Comparison of ENCODE assay signal across 8 cellular contexts in the genomic region with DNA sequence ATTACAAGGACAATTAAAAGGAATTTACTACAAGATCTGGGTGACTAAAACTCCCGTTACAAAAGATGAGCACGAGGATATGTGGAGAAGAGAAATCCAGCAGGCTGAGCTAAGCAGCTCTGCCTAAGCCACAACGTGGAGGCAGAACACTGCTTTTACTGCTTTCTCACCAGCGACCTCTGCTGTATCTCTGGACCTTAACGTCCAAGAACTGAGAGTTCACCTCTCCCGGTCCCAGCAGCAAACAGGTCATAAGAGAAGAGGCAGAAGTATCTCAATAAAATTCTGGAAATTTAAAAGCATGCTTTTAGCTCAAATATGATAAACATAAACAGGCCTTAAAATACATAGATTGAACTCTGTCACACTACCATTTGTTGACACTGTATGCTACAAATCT.
DNase-seq lines count a peak whose midpoint lies in the region; FAIRE-seq and TF ChIP-seq lines count a peak whose summit lies in the region.

No MANE protein-coding gene starts in this region.

- H3K27me3 ChIP-seq in H1 (replicated peaks in 1 of 4; ENCODE audit: control insufficient read depth in 3 of 4, extremely low read depth in 1 of 4, insufficient read depth in 3 of 4, low read length in 3 of 4) (no peaks in the 10 kb centered on the region), sigmoid colon (no peaks in the 10 kb centered on the region)

- H3K4me3 ChIP-seq in NB4 (ENCODE audit: low read depth, low read length) = no peak overlapping the region
- H3K4me3 ChIP-seq in H1 (ENCODE audit: extremely low read depth in 1 of 4, insufficient read depth in 2 of 4, low read depth in 3 of 4, low read length in 4 of 4) = no peak overlapping the region
- no peak overlapping the region for H3K4me3 ChIP-seq in sigmoid colon

- H2BK12ac ChIP-seq in H1 (ENCODE audit: low read depth, low read length) = no peak overlapping the region

- H3K4me1 ChIP-seq in H1 (replicated peaks in 1 of 4; ENCODE audit: control insufficient read depth in 3 of 4, insufficient read depth in 4 of 4, low read length in 3 of 4) = peaks cover 0 to 4% (median 2%) of the 10 kb centered on the region in 4 experiments; a peak in 4 of 7 replicates
- H3K4me1 ChIP-seq in sigmoid colon = no peaks in the 10 kb centered on the region

- no peak overlapping the region for H3K9ac ChIP-seq in H1 (replicated peaks in 1 of 4; ENCODE audit: extremely low read depth in 1 of 4, low read depth in 3 of 4, low read length in 3 of 4)

- no peak for TF ChIP-seq POLR2A in NB4 (IDR thresholded peaks at IDR 0.05; ENCODE audit: extremely low read depth, insufficient read length)
- TF ChIP-seq POLR2A in H1 (IDR thresholded peaks at IDR 0.05; ENCODE audit: control extremely low read depth in 1 of 2, low read depth in 2 of 2, low read length in 2 of 2) = no peak
- no peak for TF ChIP-seq POLR2A in sigmoid colon (IDR thresholded peaks at IDR 0.05)

- intact Hi-C loops in sigmoid colon (cut with DNase I) = no loop called here

- DNase-seq in NCI-H526 (lab: John Stamatoyannopoulos, UW) (peak; percentile 15 to 54), NCI-H526 treated with DMSO at 0.1 percent for 48 hours (lab: John Stamatoyannopoulos, UW) (no peak), NB4 (ENCODE audit: low read depth) (peak; percentile 60), H1 (ENCODE audit: low read depth in 1 of 2, low spot score in 2 of 2) (no peak), mucosa of gallbladder (ENCODE audit: low spot score) (peak; percentile 24), T-helper 9 cell (no peak), sigmoid colon (no peak), cortex of kidney (lab: John Stamatoyannopoulos, UW) (no peak)

- WGBS in H1 (ENCODE audit: extremely low coverage in 1 of 2, insufficient coverage in 1 of 2, insufficient read length in 1 of 2, insufficient replicate concordance in 2 of 2, low coverage in 1 of 2, low lambda C conversion rate in 2 of 2, missing lambda C conversion rate in 1 of 2), 2 experiments = 34% methylated on average over 6 of the region's 6 CpGs; no CpG with 5 or more reads in 1 of the 2 experiments
- WGBS in sigmoid colon, 2 donors = 26 to 37% methylated on average over 6 of the region's 6 CpGs

- TF ChIP-seq RAD21 in H1 (IDR thresholded peaks at IDR 0.05 in 1 of 2, conservative IDR thresholded peaks at IDR 0.05 in 1 of 2; ENCODE audit: low read depth in 2 of 2, low read length in 2 of 2) = peak; percentile 45 to 63

- H3K56ac ChIP-seq in H1 (replicated peaks; ENCODE audit: insufficient read length, low read depth, low read length) = no peak overlapping the region

- POLR2A ChIA-PET in H1 (lab: Charles Lee; ENCODE audit: partially characterized antibody) = interaction anchor here (1.3 kb wide), 1 partner anchor 17 kb away, joined by 3 read pairs; no protein-coding TSS in a partner anchor

- H3K23me2 ChIP-seq in H1 (ENCODE audit: low read depth, low read length) = no peaks in the 10 kb centered on the region

- TF ChIP-seq CTCF in NB4 (IDR thresholded peaks at IDR 0.05; ENCODE audit: low read depth, low read length) (peak; percentile 62), H1 (IDR thresholded peaks at IDR 0.05; ENCODE audit: control extremely low read depth in 1 of 3, insufficient read depth in 1 of 3, low read depth in 1 of 3, low read length in 3 of 3) (peak; percentile 35 to 72 (median 67)), sigmoid colon (IDR thresholded peaks at IDR 0.05) (peak in 2 of 4 experiments; percentile 15 to 37)

- TF ChIP-seq EP300 in H1 (IDR thresholded peaks at IDR 0.05; ENCODE audit: borderline replicate concordance in 1 of 2, low read depth in 2 of 2, low read length in 2 of 2) (no peak), sigmoid colon (IDR thresholded peaks at IDR 0.05) (no peak)

- H2BK120ac ChIP-seq in H1 (replicated peaks; ENCODE audit: low read depth, low read length) = no peak overlapping the region

- H3K79me1 ChIP-seq in H1 (ENCODE audit: low read depth, low read length) = no peaks in the 10 kb centered on the region

- H3K27ac ChIP-seq in H1 (ENCODE audit: low read depth, low read length) = no peak overlapping the region
- H3K27ac ChIP-seq in sigmoid colon = no peak overlapping the region

- no peak overlapping the region for H2BK20ac ChIP-seq in H1 (ENCODE audit: low read length)

- H2BK5ac ChIP-seq in H1 (ENCODE audit: low read depth, low read length) = no peak overlapping the region

- no peak overlapping the region for H2AK5ac ChIP-seq in H1 (ENCODE audit: low read depth, low read length)

- H3K36me3 ChIP-seq in H1 (ENCODE audit: control insufficient read depth in 2 of 4, insufficient read depth in 4 of 4, low read length in 3 of 4) (peaks cover 0 to 14% (median 5%) of the 10 kb centered on the region in 4 experiments; a peak in 5 of 8 replicates), sigmoid colon (peaks cover 0 to 22% (median 2%) of the 10 kb centered on the region in 4 donors)

- H2BK15ac ChIP-seq in H1 (ENCODE audit: low read length) = no peak overlapping the region

- no peak overlapping the region for H4K8ac ChIP-seq in H1 (ENCODE audit: extremely low read depth, insufficient read depth, low read length)

- peaks cover 0 to 3% of the 10 kb centered on the region in 2 experiments; a peak in 1 of 4 replicates for H3K79me2 ChIP-seq in H1 (ENCODE audit: control insufficient read depth in 1 of 2, insufficient read depth in 2 of 2, low read length in 2 of 2)

- H3K4ac ChIP-seq in H1 (replicated peaks; ENCODE audit: insufficient read length, low read depth, low read length) = no peak overlapping the region

- H4K91ac ChIP-seq in H1 (replicated peaks; ENCODE audit: insufficient read length, low read length) = no peak overlapping the region

- CTCF ChIA-PET in H1 (lab: Charles Lee; ENCODE audit: partially characterized antibody) = interaction anchor here (0.7 to 2.0 kb wide), 16 partner anchors 10 to 645 kb away, joined by 3 to 13 read pairs (median 4); no protein-coding TSS in a partner anchor

- peak; percentile 98 for FAIRE-seq in H1 (lab: Jason Lieb, UNC)

- no peak overlapping the region for H4K5ac ChIP-seq in H1 (ENCODE audit: insufficient read length, low read depth, low read length)

- no peak overlapping the region for H3K4me2 ChIP-seq in H1 (ENCODE audit: insufficient read depth in 1 of 2, low read depth in 2 of 2, low read length in 2 of 2)

- H3K9me3 ChIP-seq in H1 (ENCODE audit: insufficient read depth in 2 of 2, low read depth in 1 of 2, low read length in 1 of 2) (no peaks in the 10 kb centered on the region), sigmoid colon (no peaks in the 10 kb centered on the region)

- no peak overlapping the region for H3K23ac ChIP-seq in H1 (ENCODE audit: insufficient read length)

- H3K14ac ChIP-seq in H1 (ENCODE audit: insufficient read length) = no peak overlapping the region

- no peak overlapping the region for H3K18ac ChIP-seq in H1 (ENCODE audit: extremely low read depth, low read length)

- peaks cover 1 to 2% of the 10 kb centered on the region in 2 experiments for H4K20me1 ChIP-seq in H1 (replicated peaks in 1 of 2; ENCODE audit: control insufficient read depth in 1 of 2, insufficient read depth in 2 of 2, low read length in 2 of 2)

- no peak overlapping the region for H2AFZ ChIP-seq in H1 (ENCODE audit: low read length)

TF ChIP-seq in H1, 55 proteins besides CTCF, POLR2A, EP300 and RAD21:
- TF ChIP-seq CBX5 (IDR thresholded peaks at IDR 0.05; ENCODE audit: low read depth, low read length) (no peak), SIX5 (IDR thresholded peaks at IDR 0.05; ENCODE audit: low read depth, low read length) (no peak), TEAD4 (IDR thresholded peaks at IDR 0.05; ENCODE audit: low read depth, low read length) (no peak), CTBP2 (IDR thresholded peaks at IDR 0.05; ENCODE audit: borderline replicate concordance, insufficient read depth, insufficient read length, low read length) (no peak), CBX8 (IDR thresholded peaks at IDR 0.05; ENCODE audit: borderline replicate concordance, low read depth, low read length) (no peak), POU5F1 (IDR thresholded peaks at IDR 0.05; ENCODE audit: low read depth, low read length) (no peak), BRCA1 (IDR thresholded peaks at IDR 0.05; ENCODE audit: low read depth, low read length) (no peak), GTF2F1 (IDR thresholded peaks at IDR 0.05; ENCODE audit: borderline replicate concordance, low read depth, low read length) (no peak), RXRA (IDR thresholded peaks at IDR 0.05; ENCODE audit: insufficient read depth, low read depth, low read length) (no peak), SIN3A (conservative IDR thresholded peaks at IDR 0.05 in 1 of 2, IDR thresholded peaks at IDR 0.05 in 1 of 2; ENCODE audit: low read depth in 1 of 2, low read length in 2 of 2) (no peak), SP2 (IDR thresholded peaks at IDR 0.05; ENCODE audit: low read length) (no peak), CHD2 (IDR thresholded peaks at IDR 0.05; ENCODE audit: low read length) (no peak), SUZ12 (IDR thresholded peaks at IDR 0.05; ENCODE audit: low read length) (no peak)
- TF ChIP-seq, protein P1, sequence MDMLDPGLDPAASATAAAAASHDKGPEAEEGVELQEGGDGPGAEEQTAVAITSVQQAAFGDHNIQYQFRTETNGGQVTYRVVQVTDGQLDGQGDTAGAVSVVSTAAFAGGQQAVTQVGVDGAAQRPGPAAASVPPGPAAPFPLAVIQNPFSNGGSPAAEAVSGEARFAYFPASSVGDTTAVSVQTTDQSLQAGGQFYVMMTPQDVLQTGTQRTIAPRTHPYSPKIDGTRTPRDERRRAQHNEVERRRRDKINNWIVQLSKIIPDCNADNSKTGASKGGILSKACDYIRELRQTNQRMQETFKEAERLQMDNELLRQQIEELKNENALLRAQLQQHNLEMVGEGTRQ (IDR thresholded peaks at IDR 0.05; ENCODE audit: low read length) = no peak
- TF ChIP-seq, protein P2, sequence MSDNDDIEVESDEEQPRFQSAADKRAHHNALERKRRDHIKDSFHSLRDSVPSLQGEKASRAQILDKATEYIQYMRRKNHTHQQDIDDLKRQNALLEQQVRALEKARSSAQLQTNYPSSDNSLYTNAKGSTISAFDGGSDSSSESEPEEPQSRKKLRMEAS (IDR thresholded peaks at IDR 0.05) = no peak
- TF ChIP-seq, protein P3, sequence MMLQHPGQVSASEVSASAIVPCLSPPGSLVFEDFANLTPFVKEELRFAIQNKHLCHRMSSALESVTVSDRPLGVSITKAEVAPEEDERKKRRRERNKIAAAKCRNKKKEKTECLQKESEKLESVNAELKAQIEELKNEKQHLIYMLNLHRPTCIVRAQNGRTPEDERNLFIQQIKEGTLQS (IDR thresholded peaks at IDR 0.05; ENCODE audit: insufficient read depth, low read depth, low read length) = no peak

Comparison
In these comparisons a context has a peak if more than half of its experiments do, and no peak if none do; other contexts are left out.
1. DNase-seq: peak in NCI-H526 (2 of 2), NB4 (single experiment) and mucosa of gallbladder (single experiment); none in NCI-H526 treated with DMSO at 0.1 percent for 48 hours (single experiment), H1 (0 of 2), T-helper 9 cell (single experiment), sigmoid colon (single experiment) and cortex of kidney (single experiment).